In genomic region chr17:48558057-48558456, GRCh38 we compare ENCODE assay signal across 21 cellular contexts. TPM values are rescaled to one million over a fixed set of nuclear protein-coding genes. Genes with fewer than 3 reads are reported as not detected.
DNase-seq lines count a peak whose midpoint lies in the region; ATAC-seq and TF ChIP-seq lines count a peak whose summit lies in the region.
"Had no signal": no experiment of that assay in that cellular context is flagged by ENCODE, and none has a peak within 500 bp of the region (broad histone marks: within the 10 kb centered on the region; RNA-seq: fewer than 3 reads in every experiment).

No MANE protein-coding gene starts in this region.

- H4K91ac ChIP-seq in IMR-90 (ENCODE audit: insufficient read depth, low read depth, low read length): peak overlapping the region; percentile 68

- no peaks in the 10 kb centered on the region for H3K79me2 ChIP-seq in osteoblast (ENCODE audit: insufficient read depth, low read length)
- H3K79me2 ChIP-seq: parathyroid adenoma had no signal

- peak overlapping the region; percentile 73; the same call in 1 of the 2 replicates for H2BK20ac ChIP-seq in IMR-90 (ENCODE audit: low read depth, low read length)

- dilution Hi-C loops in IMR-90 (cut with HindIII; ENCODE audit: low sequenced_read_pairs, unreplicated experiment): no loop called here

- peak overlapping the region; percentile 95 for H2BK5ac ChIP-seq in IMR-90 (ENCODE audit: low read depth, low read length, poor library complexity, severe bottlenecking)

- H3K23ac ChIP-seq in IMR-90 (ENCODE audit: low read depth, low read length): peak overlapping the region; percentile 99

- peak overlapping the region; percentile 62 to 74 for H4K8ac ChIP-seq in IMR-90 (ENCODE audit: low read depth in 2 of 2, low read length in 2 of 2)

- peaks cover 0 to 12% of the 10 kb centered on the region in 2 experiments; a peak in 2 of 4 replicates for H3K79me1 ChIP-seq in IMR-90 (ENCODE audit: low read depth in 1 of 2, low read length in 2 of 2)

- no TSS peak for BruUV-seq in IMR-90 (replicated peaks; lab: Mats Ljungman, UMichigan)

- no peak overlapping the region for H2AFZ ChIP-seq in IMR-90 (replicated peaks; ENCODE audit: low read length, poor library complexity)
- H2AFZ ChIP-seq in osteoblast (ENCODE audit: low read length): no peak overlapping the region
- H2AFZ ChIP-seq: parathyroid adenoma had no signal

- H3K4me3 ChIP-seq in IMR-90 (ENCODE audit: insufficient read depth, low read depth, low read length) (no peak overlapping the region; the same call in 1 of the 2 replicates), colonic mucosa (no peak overlapping the region), left lung (peak overlapping the region in 1 of 2 donors; percentile 13), subcutaneous abdominal adipose tissue (ENCODE audit: low read depth in 1 of 5, low read length in 5 of 5) (no peak overlapping the region), osteoblast (ENCODE audit: insufficient read depth, low read length) (no peak overlapping the region)
- H3K4me3 ChIP-seq: gastrocnemius medialis, testis had no signal

- no peaks in the 10 kb centered on the region for H3K9me3 Mint-ChIP-seq in activated T-cell treated with anti-CD3 and anti-CD28 coated beads, Interleukin-2, amount 50 U/mL, for 24 hours
- H3K9me3 Mint-ChIP-seq: CD4-positive, alpha-beta memory T cell had no signal

- H3K9me3 ChIP-seq in IMR-90 (ENCODE audit: control insufficient read depth, insufficient read depth, low read length) (no peaks in the 10 kb centered on the region), colonic mucosa (no peaks in the 10 kb centered on the region), left lung (no peaks in the 10 kb centered on the region), subcutaneous abdominal adipose tissue (ENCODE audit: control insufficient read depth in 5 of 5, low read length in 5 of 5) (no peaks in the 10 kb centered on the region), osteoblast (ENCODE audit: low read depth, low read length) (no peaks in the 10 kb centered on the region)
- H3K9me3 ChIP-seq: gastrocnemius medialis, testis had no signal

- in situ Hi-C loops in IMR-90 (cut with MboI; ENCODE audit: low sequenced_read_pairs): no loop called here

- CTCF ChIA-PET in IMR-90 (lab: Yijun Ruan, JAX): interaction anchor here (0.6 kb wide), 2 partner anchors 16 to 38 kb away, joined by 3 to 5 read pairs; no protein-coding TSS in a partner anchor

- no CpG with 5 or more reads among the region's 9 CpGs for WGBS in IMR-90 (ENCODE audit: extremely low coverage in 2 of 2, insufficient read length in 1 of 2), 2 experiments

- H3K4me2 ChIP-seq in IMR-90 (ENCODE audit: low read depth, low read length) (peak overlapping the region; percentile 92), osteoblast (ENCODE audit: insufficient read depth, low read length) (no peak overlapping the region)

- no peak overlapping the region for H3K4me3 Mint-ChIP-seq in activated T-cell treated with anti-CD3 and anti-CD28 coated beads, Interleukin-2, amount 50 U/mL, for 24 hours
- H3K4me3 Mint-ChIP-seq: CD4-positive, alpha-beta memory T cell had no signal

- peak overlapping the region; percentile 98 for H3K4ac ChIP-seq in IMR-90 (ENCODE audit: low read depth, low read length)

- H3K18ac ChIP-seq in IMR-90 (ENCODE audit: low read depth, low read length): peak overlapping the region; percentile 89; the same call in 1 of the 2 replicates

- H2AK9ac ChIP-seq in IMR-90 (replicated peaks; ENCODE audit: low read depth, low read length, poor library complexity): peak overlapping the region; percentile 77

- H3K36me3 Mint-ChIP-seq in activated T-cell treated with anti-CD3 and anti-CD28 coated beads, Interleukin-2, amount 50 U/mL, for 24 hours (ENCODE audit: low read depth): no peaks in the 10 kb centered on the region
- H3K36me3 Mint-ChIP-seq: CD4-positive, alpha-beta memory T cell had no signal

- H2BK120ac ChIP-seq in IMR-90 (ENCODE audit: low read depth, low read length): peak overlapping the region; percentile 87

- peak overlapping the region; percentile 78; the same call in 2 of the 3 replicates for H2BK15ac ChIP-seq in IMR-90 (ENCODE audit: low read depth, low read length)

- peaks cover 7% of the 10 kb centered on the region for H3K4me1 Mint-ChIP-seq in activated T-cell treated with anti-CD3 and anti-CD28 coated beads, Interleukin-2, amount 50 U/mL, for 24 hours (ENCODE audit: low read depth)

- TF ChIP-seq CTCF in IMR-90 (conservative IDR thresholded peaks at IDR 0.05; ENCODE audit: low read depth, low read length) (no peak), colonic mucosa (IDR thresholded peaks at IDR 0.05) (no peak), left lung (IDR thresholded peaks at IDR 0.05) (no peak), osteoblast (IDR thresholded peaks at IDR 0.05; ENCODE audit: extremely low read depth, low read depth, low read length) (no peak)

- peak overlapping the region; percentile 91 for H3K56ac ChIP-seq in IMR-90 (ENCODE audit: extremely low read depth, insufficient read depth, low read length)

- POLR2A ChIA-PET in IMR-90 (lab: Charles Lee; ENCODE audit: unreplicated experiment): interaction anchor here (0.8 kb wide), 1 partner anchor 10 kb away, joined by 3 read pairs; no protein-coding TSS in a partner anchor

- peaks cover 4% of the 10 kb centered on the region for H3K9me1 ChIP-seq in IMR-90 (ENCODE audit: insufficient read depth, low read length)

- intact Hi-C loops in IMR-90 (cut with micrococcal nuclease) (no loop called here), colonic mucosa (cut with DNase I) (no loop called here), left lung (cut with DNase I) (no loop called here), sciatic nerve (cut with DNase I) (no loop called here)

- TF ChIP-seq RAD21 in IMR-90 (IDR thresholded peaks at IDR 0.05; ENCODE audit: low read length): no peak

- H3K9ac ChIP-seq in IMR-90 (ENCODE audit: low read depth, low read length) (peak overlapping the region; percentile 95), colonic mucosa (ENCODE audit: low read depth in 2 of 2, low read length in 2 of 2) (no peak overlapping the region), subcutaneous abdominal adipose tissue (ENCODE audit: low read length in 5 of 5) (peak overlapping the region in 1 of 5 donors; percentile 1)
- H3K9ac ChIP-seq: parathyroid adenoma had no signal

- DNase-seq in IMR-90 (no peak), colonic mucosa (no peak), left lung (no peak), sciatic nerve (ENCODE audit: low spot score) (no peak), amygdala (lab: John Stamatoyannopoulos, UW) (no peak), osteoblast (ENCODE audit: insufficient read length, low spot score, missing footprints) (no peak)
- no peak for DNase-seq in activated T-cell treated with anti-CD3 and anti-CD28 coated beads, Interleukin-2, amount 50 U/mL, for 24 hours
- DNase-seq: activated CD4-positive, CD25-positive, alpha-beta regulatory T cell treated with anti-CD3 and anti-CD28 coated beads, Interleukin-2, amount 50 U/mL, for 72 hours; CD4-positive, alpha-beta memory T cell; DMS79; gastrocnemius medialis; NCI-H1436; small intestine; T-helper 9 cell; testis had no signal

- H3K27me3 Mint-ChIP-seq in activated T-cell treated with anti-CD3 and anti-CD28 coated beads, Interleukin-2, amount 50 U/mL, for 24 hours: peaks cover 56% of the 10 kb centered on the region

- H3K27ac Mint-ChIP-seq in activated T-cell treated with anti-CD3 and anti-CD28 coated beads, Interleukin-2, amount 50 U/mL, for 24 hours: no peak overlapping the region

- H4K20me1 ChIP-seq in IMR-90 (ENCODE audit: insufficient read depth, low read length) (peaks cover 21% of the 10 kb centered on the region), osteoblast (ENCODE audit: insufficient read depth, low read length) (no peaks in the 10 kb centered on the region)

- peak overlapping the region; percentile 93 for H3K27ac ChIP-seq in IMR-90 (ENCODE audit: insufficient read depth, low read length)
- H3K27ac ChIP-seq in colonic mucosa: peak overlapping the region; percentile 70
- H3K27ac ChIP-seq in left lung: peak overlapping the region; percentile 37 to 82
- H3K27ac ChIP-seq in subcutaneous abdominal adipose tissue (ENCODE audit: low read depth, low read length): peak overlapping the region; percentile 81
- no peak overlapping the region for H3K27ac ChIP-seq in osteoblast (ENCODE audit: low read depth, low read length)
- H3K27ac ChIP-seq: gastrocnemius medialis, parathyroid adenoma, testis had no signal

- peak overlapping the region; percentile 53 for H4K5ac ChIP-seq in IMR-90 (ENCODE audit: low read depth, low read length)

- H3K27me3 ChIP-seq in IMR-90 (ENCODE audit: control insufficient read depth, insufficient read depth, low read length) (no peaks in the 10 kb centered on the region), colonic mucosa (no peaks in the 10 kb centered on the region), left lung (peaks cover 17 to 90% of the 10 kb centered on the region in 2 donors), subcutaneous abdominal adipose tissue (ENCODE audit: control insufficient read depth in 5 of 5, insufficient read depth in 4 of 5, low read length in 5 of 5) (no peaks in the 10 kb centered on the region), osteoblast (ENCODE audit: insufficient read depth, low read length) (peaks cover 85% of the 10 kb centered on the region)
- H3K27me3 ChIP-seq: testis had no signal

- H3K4me1 ChIP-seq in IMR-90 (ENCODE audit: control insufficient read depth, insufficient read depth, low read length) (peaks cover 66% of the 10 kb centered on the region), colonic mucosa (peaks cover 12% of the 10 kb centered on the region), left lung (no peaks in the 10 kb centered on the region), subcutaneous abdominal adipose tissue (ENCODE audit: control insufficient read depth in 5 of 5, insufficient read depth in 5 of 5, low read length in 5 of 5) (peaks cover 11 to 87% (median 78%) of the 10 kb centered on the region in 5 donors), osteoblast (ENCODE audit: insufficient read depth, low read length) (no peaks in the 10 kb centered on the region)
- H3K4me1 ChIP-seq: parathyroid adenoma, testis had no signal

- H3K36me3 ChIP-seq in IMR-90 (ENCODE audit: control insufficient read depth, insufficient read depth, low read length) (peaks cover 28% of the 10 kb centered on the region; the same call in 1 of the 2 replicates), colonic mucosa (no peaks in the 10 kb centered on the region), left lung (no peaks in the 10 kb centered on the region), subcutaneous abdominal adipose tissue (ENCODE audit: control insufficient read depth in 5 of 5, insufficient read depth in 5 of 5, low read length in 5 of 5) (peaks cover 0 to 8% (median 0%) of the 10 kb centered on the region in 5 donors), osteoblast (ENCODE audit: insufficient read depth, low read length) (no peaks in the 10 kb centered on the region)
- H3K36me3 ChIP-seq: gastrocnemius medialis had no signal

- ATAC-seq in IMR-90 (ENCODE audit: low read depth) (no peak), left lung (no peak), sciatic nerve (no peak)
- ATAC-seq: gastrocnemius medialis, left lobe of liver had no signal

- peak overlapping the region; percentile 86 for H2AK5ac ChIP-seq in IMR-90 (ENCODE audit: low read depth, low read length)

- TF ChIP-seq POLR2A in IMR-90 (IDR thresholded peaks at IDR 0.05; ENCODE audit: low read depth, low read length): no peak

- H3K14ac ChIP-seq in IMR-90 (replicated peaks; ENCODE audit: low read depth, low read length): peak overlapping the region; percentile 98

RNA-seq across cellular contexts. Expression of gene HOXB2, which starts 13.1 kb away (rescaled TPM):
- 2.7 and 3.1 TPM in 2 replicates for total RNA-seq in IMR-90 (2012; rRNA removed)
- 29.9 and 33.8 TPM in 2 replicates for polyA plus RNA-seq in IMR-90 (2012; rRNA removed)
- polyA plus RNA-seq in IMR-90 (2012; cell fraction: cytosol; rRNA removed): 31.5 and 50.7 TPM in 2 replicates
- polyA plus RNA-seq in IMR-90 (2012; cell fraction: nucleus; rRNA removed; ENCODE audit: low replicate concordance): 69.3 and 123 TPM in 2 replicates
- 1 to 10 TPM; 2.6 to 6.4 TPM for total RNA-seq in colonic mucosa
- 10 to 100 TPM in 1 of 2 donors, 1 to 10 TPM in 1; 9.7 to 11.8 TPM for total RNA-seq in left lung
- total RNA-seq in sciatic nerve: 23.1 TPM
- total RNA-seq in osteoblast: 2.1 and 3.3 TPM in 2 replicates

RNA-seq across cellular contexts. Expression of gene HOXB4, which starts 20.1 kb away (rescaled TPM):
- total RNA-seq in IMR-90 (2012; rRNA removed): 1.9 and 2.0 TPM in 2 replicates
- polyA plus RNA-seq in IMR-90 (2012; rRNA removed): 7.8 and 8.5 TPM in 2 replicates
- 2.2 and 4.1 TPM in 2 replicates for polyA plus RNA-seq in IMR-90 (2012; cell fraction: cytosol; rRNA removed)
- polyA plus RNA-seq in IMR-90 (2012; cell fraction: nucleus; rRNA removed; ENCODE audit: low replicate concordance): 17.8 and 38.5 TPM in 2 replicates
- total RNA-seq in colonic mucosa: 1 to 10 TPM; 2.5 to 4.7 TPM
- 1 to 10 TPM; 4.5 to 4.8 TPM for total RNA-seq in left lung
- 8.8 TPM for total RNA-seq in sciatic nerve
- 0.29 and 0.36 TPM in 2 replicates for total RNA-seq in osteoblast
- total RNA-seq: chondrocyte had no signal

RNA-seq across cellular contexts. Expression of gene HOXB1, which starts 27.2 kb away (rescaled TPM):
- total RNA-seq in IMR-90 (2012; rRNA removed) (not detected in 2 replicates), colonic mucosa (not detected), left lung (not detected), sciatic nerve (not detected), osteoblast (not detected in 2 replicates)
- not detected in 2 replicates for polyA plus RNA-seq in IMR-90 (2012; rRNA removed)
- not detected in 2 replicates for polyA plus RNA-seq in IMR-90 (2012; cell fraction: cytosol; rRNA removed)
- polyA plus RNA-seq in IMR-90 (2012; cell fraction: nucleus; rRNA removed; ENCODE audit: low replicate concordance): 0.05 TPM in 1 of 2 replicates, not detected in the other
- total RNA-seq: activated CD8-positive, alpha-beta memory T cell treated with anti-CD3 and anti-CD28 coated beads for 36 hours; CD4-positive, alpha-beta memory T cell; chondrocyte; gastrocnemius medialis; left lobe of liver; myocyte had no signal
- polyA plus RNA-seq: CD4-positive, alpha-beta memory T cell; small intestine had no signal

RNA-seq across cellular contexts. Expression of gene HOXB3, which starts 32.0 kb away (rescaled TPM):
- total RNA-seq in IMR-90 (2012; rRNA removed) (6.3 and 8.6 TPM in 2 replicates), colonic mucosa (10 to 100 TPM; 17.4 to 31.8 TPM), left lung (10 to 100 TPM; 10.4 to 15.0 TPM), sciatic nerve (25.6 TPM), osteoblast (1.5 and 1.8 TPM in 2 replicates)
- 59.6 and 76.4 TPM in 2 replicates for polyA plus RNA-seq in IMR-90 (2012; rRNA removed)
- polyA plus RNA-seq in IMR-90 (2012; cell fraction: cytosol; rRNA removed): 31.9 and 71.7 TPM in 2 replicates
- polyA plus RNA-seq in IMR-90 (2012; cell fraction: nucleus; rRNA removed; ENCODE audit: low replicate concordance): 383 and 595 TPM in 2 replicates

RNA-seq across cellular contexts. Expression of gene HOXB5, which starts 35.5 kb away (rescaled TPM):
- 0.54 and 0.56 TPM in 2 replicates for total RNA-seq in IMR-90 (2012; rRNA removed)
- 18.0 and 18.1 TPM in 2 replicates for polyA plus RNA-seq in IMR-90 (2012; rRNA removed)
- polyA plus RNA-seq in IMR-90 (2012; cell fraction: cytosol; rRNA removed): 19.7 and 32.7 TPM in 2 replicates
- 13.4 and 16.5 TPM in 2 replicates for polyA plus RNA-seq in IMR-90 (2012; cell fraction: nucleus; rRNA removed; ENCODE audit: low replicate concordance)
- total RNA-seq in colonic mucosa: 10 to 100 TPM; 11.0 to 22.7 TPM
- 1 to 10 TPM; 3.3 to 4.2 TPM for total RNA-seq in left lung
- 2.4 TPM for total RNA-seq in sciatic nerve
- total RNA-seq in osteoblast: not detected in 2 replicates
- total RNA-seq: activated CD8-positive, alpha-beta memory T cell treated with anti-CD3 and anti-CD28 coated beads for 36 hours; CD4-positive, alpha-beta memory T cell; chondrocyte; gastrocnemius medialis had no signal
- polyA plus RNA-seq: CD4-positive, alpha-beta memory T cell had no signal
